22 cellular contexts compared by ENCODE assay signal in the genomic region with DNA sequence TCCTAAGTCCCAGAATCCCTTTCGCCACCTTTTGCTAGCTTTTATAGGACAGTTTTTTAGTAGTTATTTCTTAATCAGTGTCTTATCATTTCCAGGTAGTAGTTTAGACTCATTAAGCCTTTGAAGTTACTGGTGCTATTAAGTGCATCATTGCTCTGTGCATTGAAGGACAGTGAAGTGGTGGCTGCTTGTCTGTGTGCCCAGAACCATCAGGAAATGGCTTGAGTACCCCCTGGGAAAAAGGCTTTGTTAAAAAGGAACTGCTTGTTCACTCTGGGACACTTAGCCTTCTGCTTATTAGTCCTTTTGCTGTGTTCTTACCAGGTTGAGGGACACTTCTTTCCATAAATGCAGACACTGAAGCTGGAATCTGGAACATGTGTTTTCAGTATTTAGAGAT. TPM values are rescaled to one million over a fixed set of nuclear protein-coding genes. Genes with fewer than 3 reads are reported as not detected.
A peak's percentile ranks its signal among the peaks of the same experiment; 100 is the strongest.
DNase-seq lines count a peak whose midpoint lies in the region; ATAC-seq and TF ChIP-seq lines count a peak whose summit lies in the region.
"Had no signal": no experiment of that assay in that cellular context is flagged by ENCODE, and none has a peak within 500 bp of the region (broad histone marks: within the 10 kb centered on the region; RNA-seq: fewer than 3 reads in every experiment).

No MANE protein-coding gene starts in this region.

- H3K27ac ChIP-seq in psoas muscle, result peak overlapping the region; percentile 6
- H3K27ac ChIP-seq: 22Rv1 had no signal

- WGBS in psoas muscle, 3 donors, result 84 to 98% (median 88%) methylated on average over 1 of the region's 1 CpG

- H3K36me3 ChIP-seq in psoas muscle (ENCODE audit: insufficient read depth in 1 of 2, low read depth in 1 of 2), result no peaks in the 10 kb centered on the region
- H3K36me3 ChIP-seq: BE2C had no signal

- H3K4me1 Mint-ChIP-seq in brain, result peaks cover 36% of the 10 kb centered on the region
- peaks cover 4% of the 10 kb centered on the region for H3K4me1 Mint-ChIP-seq in progenitor cell of endocrine pancreas (ENCODE audit: low read depth)
- H3K4me1 Mint-ChIP-seq: CD4-positive, CD25-positive, alpha-beta regulatory T cell had no signal

- H3K27me3 ChIP-seq in psoas muscle (ENCODE audit: insufficient read depth in 3 of 3, low read length in 2 of 3), result no peaks in the 10 kb centered on the region
- H3K27me3 ChIP-seq: BE2C had no signal

- no peak overlapping the region for H3K4me3 ChIP-seq in psoas muscle

- H3K4me1 ChIP-seq in psoas muscle, result peaks cover 48% of the 10 kb centered on the region
- H3K4me1 ChIP-seq: BE2C had no signal

- H3K4me3 Mint-ChIP-seq in brain, result no peak overlapping the region
- H3K4me3 Mint-ChIP-seq in progenitor cell of endocrine pancreas (ENCODE audit: low read depth), result no peak overlapping the region
- H3K4me3 Mint-ChIP-seq: CD4-positive, CD25-positive, alpha-beta regulatory T cell; HFFc6 had no signal

- DNase-seq in DMS153 treated with DMSO at 0.1 percent for 48 hours (lab: John Stamatoyannopoulos, UW; ENCODE audit: unreplicated experiment) (peak; percentile 3), DMS153 (lab: John Stamatoyannopoulos, UW) (no peak), G401 (ENCODE audit: low spot score) (peak; percentile 24), psoas muscle (no peak), ACHN (no peak), GM13976 (ENCODE audit: low spot score) (no peak), progenitor cell of endocrine pancreas (ENCODE audit: low spot score, unreplicated experiment) (no peak)
- DNase-seq: BE2C; CD4-positive, CD25-positive, alpha-beta regulatory T cell; COR-L47; DMS 273 treated with DMSO at 0.1 percent for 48 hours; EL; H7; HFFc6; KBM-7; NCI-H146; NCI-H2081; NCI-H526 had no signal

- H3K36me3 Mint-ChIP-seq in brain (no peaks in the 10 kb centered on the region), progenitor cell of endocrine pancreas (ENCODE audit: insufficient read depth) (no peaks in the 10 kb centered on the region)
- H3K36me3 Mint-ChIP-seq: CD4-positive, CD25-positive, alpha-beta regulatory T cell had no signal

- no peaks in the 10 kb centered on the region for H3K9me3 ChIP-seq in psoas muscle
- H3K9me3 ChIP-seq: BE2C had no signal

- H3K27me3 Mint-ChIP-seq in brain (no peaks in the 10 kb centered on the region), progenitor cell of endocrine pancreas (no peaks in the 10 kb centered on the region)
- H3K27me3 Mint-ChIP-seq: CD4-positive, CD25-positive, alpha-beta regulatory T cell had no signal

- intact Hi-C loops in psoas muscle (cut with DNase I), result no loop called here

- ATAC-seq in psoas muscle, result no peak
- ATAC-seq: HepG2, Panc1 had no signal

- H3K27ac Mint-ChIP-seq in brain (peak overlapping the region in 3 of 5 experiments; percentile 29 to 89 (median 55)), progenitor cell of endocrine pancreas (no peak overlapping the region)
- H3K27ac Mint-ChIP-seq: CD4-positive, CD25-positive, alpha-beta regulatory T cell; HFFc6 had no signal

- H3K9me3 Mint-ChIP-seq in brain, result no peaks in the 10 kb centered on the region
- H3K9me3 Mint-ChIP-seq in progenitor cell of endocrine pancreas (ENCODE audit: low read depth), result no peaks in the 10 kb centered on the region
- H3K9me3 Mint-ChIP-seq: HFFc6 had no signal

- TF ChIP-seq CTCF in brain (conservative IDR thresholded peaks at IDR 0.05) (no peak), psoas muscle (IDR thresholded peaks at IDR 0.05) (no peak), GM13976 (IDR thresholded peaks at IDR 0.05; ENCODE audit: borderline replicate concordance, control extremely low read depth, extremely low read depth, insufficient read depth, missing control alignments) (no peak), progenitor cell of endocrine pancreas (IDR thresholded peaks at IDR 0.05; ENCODE audit: unreplicated experiment) (no peak)

- in situ Hi-C loops in G401 (cut with HindIII; ENCODE audit: low sequenced_read_pairs), result no loop called here
- in situ Hi-C loops in ACHN (cut with HindIII; ENCODE audit: low pct_ligation_motif_present, low pct_unique_long_range_greater_than_20kb, low sequenced_read_pairs), result no loop called here
- in situ Hi-C loops in GM13976 (cut with MboI; ENCODE audit: low sequenced_read_pairs, unreplicated experiment), result no loop called here

RNA-seq across cellular contexts. Expression of gene DTNA, which starts 30.0 kb away (rescaled TPM):
- 0.14 and 1.0 TPM in 2 replicates for total RNA-seq in G401 (2014; rRNA removed; shearing (Covaris generic))
- polyA plus RNA-seq in brain (ENCODE audit: insufficient read depth, low read depth, low replicate concordance), result 114 TPM
- 100 to 1,000 TPM in 1 of 4 donors, 10 to 100 TPM in 3; 82.0 to 103 (median 94.2) TPM for total RNA-seq in psoas muscle
- 10 to 100 TPM; 12.6 to 61.6 (median 36.0) TPM for polyA plus RNA-seq in psoas muscle
- total RNA-seq in progenitor cell of endocrine pancreas, result 25.4 and 34.0 TPM in 2 replicates
- total RNA-seq: CD4-positive, CD25-positive, alpha-beta regulatory T cell had no signal
- polyA plus RNA-seq: CD4-positive, CD25-positive, alpha-beta regulatory T cell had no signal

Comparison
In these comparisons a context has a peak if more than half of its experiments do, and no peak if none do; other contexts are left out.
1. DNase-seq: peak in DMS153 treated with DMSO at 0.1 percent for 48 hours (single experiment) and G401 (single experiment); none in DMS153 (single experiment), psoas muscle (0 of 2), ACHN (single experiment), GM13976 (single experiment) and progenitor cell of endocrine pancreas (single experiment).
2. RNA of gene DTNA, which starts 30.0 kb away (total RNA-seq): 82.0 to 103 TPM in psoas muscle and 25.4 to 34.0 TPM in progenitor cell of endocrine pancreas; 0.14 to 1.0 TPM in G401; every median in the first group is over 10 times any median in the second.